22 cellular contexts compared by ENCODE assay signal in the genomic region with DNA sequence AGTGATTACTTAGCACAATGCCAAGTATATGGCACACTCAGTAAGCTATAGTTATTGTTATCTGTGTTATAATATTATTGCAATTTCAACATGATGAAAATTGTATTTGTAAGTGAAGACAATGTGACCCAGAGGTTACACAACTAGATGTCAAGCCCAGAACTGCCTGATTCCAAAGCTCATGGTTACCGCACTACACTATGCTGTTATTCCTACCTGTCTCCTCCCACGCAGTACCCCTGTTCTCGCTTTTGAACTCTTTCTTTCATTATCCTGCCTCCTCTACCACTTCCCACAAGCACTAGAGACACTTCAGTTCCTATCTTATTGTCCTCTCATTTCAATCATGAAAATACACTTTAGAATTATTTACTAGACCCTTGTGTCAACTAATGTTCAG.
"Had no signal": no experiment of that assay in that cellular context is flagged by ENCODE, and none has a peak within 500 bp of the region (broad histone marks: within the 10 kb centered on the region; RNA-seq: fewer than 3 reads in every experiment).

No MANE protein-coding gene starts in this region.

- DNase-seq: Karpas-422, KG1, MG63, NCI-H1092, NCI-H1105 treated with DMSO at 0.1 percent for 48 hours, NCI-H1417 treated with DMSO at 0.1 percent for 48 hours, NCI-H146, NCI-H1694 treated with DMSO at 0.1 percent for 48 hours, NCI-H1930, NCI-H2081, NCI-H2107, NCI-H226, NCI-H446, NCI-H510A, NCI-H524 treated with DMSO at 0.1 percent for 48 hours, NCI-H69, NCI-H774, Right ventricle myocardium superior, RPMI8226, SIG-M5 had no signal

- H3K9me3 ChIP-seq: MG63, SJSA1 had no signal

- H3K27ac ChIP-seq: SJSA1, SK-N-MC had no signal

- H3K36me3 ChIP-seq: MG63, SJSA1 had no signal

- H3K4me1 ChIP-seq: SJSA1 had no signal

- H3K27me3 ChIP-seq: MG63, SJSA1 had no signal

- H3K4me3 ChIP-seq: MG63, SJSA1, SK-N-MC had no signal
